In the genomic region with DNA sequence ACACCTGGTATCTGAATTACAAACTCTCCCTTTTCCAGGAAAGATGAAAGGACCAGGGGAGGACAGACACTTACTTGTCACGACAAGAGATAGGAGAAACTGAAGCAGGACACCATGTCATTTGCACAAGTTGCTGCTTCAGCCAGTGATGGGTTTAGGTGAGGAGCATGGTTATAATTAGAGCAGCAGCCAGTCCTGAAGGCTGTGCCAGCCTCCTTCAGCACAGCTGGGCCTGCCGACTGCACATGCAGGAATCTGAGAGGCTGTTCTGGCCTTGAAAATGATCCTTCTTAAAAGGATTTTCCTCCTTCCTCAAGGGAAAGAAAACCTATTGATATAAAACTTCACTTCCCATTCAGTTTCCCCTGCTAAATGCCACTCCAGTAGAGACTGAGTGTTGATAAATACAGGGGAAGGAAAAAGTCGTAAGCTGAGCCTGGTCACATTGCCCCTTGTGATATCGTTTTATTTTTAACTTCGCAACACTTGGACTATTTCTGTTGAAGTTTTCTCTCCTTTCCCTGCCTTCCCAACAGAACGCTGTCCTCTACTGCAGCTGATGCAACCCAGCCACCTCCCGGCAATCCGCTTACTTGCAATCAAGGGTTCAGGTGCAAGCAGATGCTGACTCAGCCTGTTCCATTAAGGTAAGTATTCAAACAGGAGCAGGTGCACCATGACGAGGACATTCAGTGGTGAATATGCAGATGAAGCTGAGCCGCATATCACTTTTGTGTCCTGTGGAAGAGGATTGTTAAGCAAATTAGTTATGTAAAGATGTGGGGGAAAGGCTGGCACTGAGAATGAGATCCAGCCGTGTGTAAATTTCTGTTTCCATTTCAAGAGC, we compare ENCODE assay signal across 11 cellular contexts. TPM values are rescaled to one million over a fixed set of nuclear protein-coding genes. Genes with fewer than 3 reads are reported as not detected.
DNase-seq lines count a peak whose midpoint lies in the region; ATAC-seq and TF ChIP-seq lines count a peak whose summit lies in the region.
"Had no signal": no experiment of that assay in that cellular context is flagged by ENCODE, and none has a peak within 500 bp of the region (broad histone marks: within the 10 kb centered on the region; RNA-seq: fewer than 3 reads in every experiment).

A gene with protein sequence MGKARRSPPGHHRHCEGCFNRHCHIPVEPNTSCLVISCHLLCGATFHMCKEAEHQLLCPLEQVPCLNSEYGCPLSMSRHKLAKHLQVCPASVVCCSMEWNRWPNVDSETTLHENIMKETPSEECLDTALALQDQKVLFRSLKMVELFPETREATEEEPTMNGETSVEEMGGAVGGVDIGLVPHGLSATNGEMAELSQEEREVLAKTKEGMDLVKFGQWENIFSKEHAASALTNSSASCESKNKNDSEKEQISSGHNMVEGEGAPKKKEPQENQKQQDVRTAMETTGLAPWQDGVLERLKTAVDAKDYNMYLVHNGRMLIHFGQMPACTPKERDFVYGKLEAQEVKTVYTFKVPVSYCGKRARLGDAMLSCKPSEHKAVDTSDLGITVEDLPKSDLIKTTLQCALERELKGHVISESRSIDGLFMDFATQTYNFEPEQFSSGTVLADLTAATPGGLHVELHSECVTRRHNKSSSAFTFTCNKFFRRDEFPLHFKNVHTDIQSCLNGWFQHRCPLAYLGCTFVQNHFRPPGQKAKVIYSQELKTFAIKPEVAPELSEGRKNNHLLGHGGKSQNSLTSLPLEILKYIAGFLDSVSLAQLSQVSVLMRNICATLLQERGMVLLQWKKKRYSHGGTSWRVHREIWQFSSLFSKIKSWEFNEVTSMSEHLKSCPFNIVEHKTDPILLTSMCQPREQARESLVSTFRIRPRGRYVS (plus strand): TSS at position 524 of the 847 bp plus-strand sequence. CDS start 27,197 bp downstream, outside the sequence.

- no peak within 1 kb of the TSS for H3K27ac Mint-ChIP-seq in T-cell

- POLR2A ChIA-PET in T-cell (lab: Charles Lee) (no interaction called here), RWPE1 (lab: Yijun Ruan, JAX; ENCODE audit: low non-redundant PET) (no interaction called here)

- DNase-seq in COR-L47 (lab: John Stamatoyannopoulos, UW) (peak; percentile 78), NCI-H82 treated with DMSO at 0.1 percent for 48 hours (lab: John Stamatoyannopoulos, UW; ENCODE audit: unreplicated experiment) (peak; percentile 66), iPS DF 19.7 (ENCODE audit: low read depth, low spot score) (peak; percentile 100), middle frontal gyrus (ENCODE audit: extremely low spot score, low spot score) (no peak), T-cell (no peak), RWPE1 (ENCODE audit: low spot score) (no peak)

- H3K36me3 Mint-ChIP-seq in T-cell, result no peaks in the 10 kb centered on the region

- no peaks in the 10 kb centered on the region for H3K27me3 Mint-ChIP-seq in T-cell

- ATAC-seq in HG02798 (IDR thresholded peaks at IDR 0.05; ENCODE audit: poor library complexity, unreplicated experiment) (peak; percentile 80), T-cell (replicated peaks in 1 of 4) (no peak), HG03095 (IDR thresholded peaks at IDR 0.05; ENCODE audit: unreplicated experiment) (no peak)
- ATAC-seq: HCT116 had no signal

- H3K4me1 Mint-ChIP-seq in T-cell, result no peaks in the 10 kb centered on the region

- TF ChIP-seq CTCF in RWPE1 (conservative IDR thresholded peaks at IDR 0.05; ENCODE audit: low read depth), result no peak

- CTCF ChIA-PET in T-cell (lab: Charles Lee), result no interaction called here
- CTCF ChIA-PET in RWPE1 (lab: Yijun Ruan, JAX), result no interaction called here

- H3K9me3 Mint-ChIP-seq in T-cell, result no peaks in the 10 kb centered on the region

- no peak within 1 kb of the TSS for H3K4me3 Mint-ChIP-seq in T-cell

- H3K27ac ChIP-seq in RWPE1, result no peak within 1 kb of the TSS
- H3K27ac ChIP-seq: SJSA1 had no signal

RNA-seq across cellular contexts. Expression of the gene that starts here (rescaled TPM):
- total RNA-seq in T-cell, result not detected
- total RNA-seq: SJSA1, urinary bladder had no signal

Comparison
In these comparisons a context has a peak if more than half of its experiments do, and no peak if none do; other contexts are left out.
1. DNase-seq: peak in COR-L47 (single experiment), NCI-H82 treated with DMSO at 0.1 percent for 48 hours (single experiment) and iPS DF 19.7 (single experiment); none in middle frontal gyrus (single experiment), T-cell (0 of 34) and RWPE1 (single experiment).